ENCODE assay signal across 8 cellular contexts in the genomic region with DNA sequence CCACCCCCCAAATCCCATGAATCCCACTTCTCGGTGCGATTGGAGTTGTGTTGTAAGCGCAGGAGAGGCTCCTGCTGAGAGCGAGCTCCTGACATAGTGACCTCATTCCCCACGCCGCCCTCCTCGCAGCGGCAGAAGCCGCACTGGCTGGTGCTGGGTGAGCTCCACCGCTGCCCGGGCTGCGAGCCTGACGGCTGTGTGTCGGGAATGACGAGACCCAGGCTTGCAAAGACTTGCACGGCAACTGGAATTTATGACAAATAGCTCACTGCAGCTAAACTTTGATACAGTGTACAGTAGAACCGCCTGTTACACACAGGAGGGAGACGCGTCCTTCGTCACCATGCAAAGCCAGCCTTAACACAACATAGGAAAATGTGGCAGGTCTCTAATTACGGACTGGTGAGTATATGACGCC.
DNase-seq lines count a peak whose midpoint lies in the region; ATAC-seq and TF ChIP-seq lines count a peak whose summit lies in the region.

No MANE protein-coding gene starts in this region.

- peak; percentile 94 for ATAC-seq in SK-N-SH treated with all-trans-retinoic acid at 6 μM for 48 hours
- peak; percentile 87 for ATAC-seq in Right ventricle myocardium superior (ENCODE audit: poor library complexity)
- ATAC-seq in GM18505 (IDR thresholded peaks at IDR 0.05; ENCODE audit: unreplicated experiment) = no peak

- H3K36me3 ChIP-seq in H7 (replicated peaks; ENCODE audit: control insufficient read depth, insufficient read depth, low read length) = no peaks in the 10 kb centered on the region

- DNase-seq in H7 = peak; percentile 69
- DNase-seq in Right ventricle myocardium superior = peak; percentile 85
- DNase-seq in posterior cingulate gyrus = peak; percentile 61 to 96 (median 76)
- no peak for DNase-seq in SKM-1 (lab: John Stamatoyannopoulos, UW; ENCODE audit: unreplicated experiment)
- no peak for DNase-seq in cerebellar nuclear complex (lab: John Stamatoyannopoulos, UW)
- DNase-seq in CD1c-positive myeloid dendritic cell (ENCODE audit: extremely low spot score) = no peak

- peak overlapping the region; percentile 15 for H3K4me3 ChIP-seq in H7 (ENCODE audit: insufficient read depth, low read depth, low read length)

- no peak for TF ChIP-seq POLR2A in GM18505 (IDR thresholded peaks at IDR 0.05; ENCODE audit: borderline replicate concordance, extremely low read depth, insufficient read depth, insufficient read length)

- H3K27me3 ChIP-seq in H7 (ENCODE audit: control insufficient read depth, insufficient read depth, low read length) = no peaks in the 10 kb centered on the region

- intact Hi-C loops in Right ventricle myocardium superior (cut with DNase I) = no loop called here
- intact Hi-C loops in posterior cingulate gyrus (cut with DNase I) = no loop called here

TF ChIP-seq in SK-N-SH treated with all-trans-retinoic acid at 6 μM for 48 hours, 23 proteins besides CTCF, POLR2A, EP300 and RAD21:
- TF ChIP-seq ZNF565 (CRISPR knock-in tag; conservative IDR thresholded peaks at IDR 0.05; ENCODE audit: low read depth) = no peak
- peak; percentile 46; the same call in 1 of the 2 replicates for TF ChIP-seq TCF4 (CRISPR knock-in tag; IDR thresholded peaks at IDR 0.05; ENCODE audit: borderline replicate concordance)

Comparison
In these comparisons a context has a peak if more than half of its experiments do, and no peak if none do; other contexts are left out.
1. DNase-seq: peak in H7 (single experiment), Right ventricle myocardium superior (single experiment) and posterior cingulate gyrus (10 of 10); none in SKM-1 (single experiment), cerebellar nuclear complex (0 of 2) and CD1c-positive myeloid dendritic cell (single experiment).